ENCODE assay signal across 4 cellular contexts in genomic region chr15:89353991-89354390, GRCh38.
"Had no signal": no experiment of that assay in that cellular context is flagged by ENCODE, and none has a peak within 500 bp of the region (broad histone marks: within the 10 kb centered on the region; RNA-seq: fewer than 3 reads in every experiment).

No MANE protein-coding gene starts in this region.

- H2AFZ ChIP-seq: GM23338 had no signal

- DNase-seq: H9, HCEC 1CT, IMR-90 had no signal

- H3K4me2 ChIP-seq: GM23338 had no signal

- H3K4me3 ChIP-seq: GM23338 had no signal
